22 cellular contexts compared by ENCODE assay signal in genomic region chr1:61426254-61426653, GRCh38.
DNase-seq lines count a peak whose midpoint lies in the region; ATAC-seq and TF ChIP-seq lines count a peak whose summit lies in the region.
"Had no signal": no experiment of that assay in that cellular context is flagged by ENCODE, and none has a peak within 500 bp of the region (broad histone marks: within the 10 kb centered on the region; RNA-seq: fewer than 3 reads in every experiment).

No MANE protein-coding gene starts in this region.

- H3K4me1 ChIP-seq in breast epithelium (peaks cover 0 to 12% of the 10 kb centered on the region in 2 donors), mammary epithelial cell (ENCODE audit: insufficient read depth, low read length) (peaks cover 9% of the 10 kb centered on the region), SJCRH30 (peaks cover 49% of the 10 kb centered on the region), right atrium auricular region (peaks cover 0 to 53% of the 10 kb centered on the region in 2 donors), gastrocnemius medialis (peaks cover 0 to 24% of the 10 kb centered on the region in 2 donors)
- H3K4me1 ChIP-seq: SJSA1 had no signal

- ATAC-seq in gastrocnemius medialis (peak; percentile 46 to 57), GM19351 (IDR thresholded peaks at IDR 0.05; ENCODE audit: unreplicated experiment) (no peak), GM18867 (IDR thresholded peaks at IDR 0.05; ENCODE audit: unreplicated experiment) (no peak)

- no peak overlapping the region for H3K9ac ChIP-seq in mammary epithelial cell (ENCODE audit: insufficient read depth, low read length)

- WGBS in mammary epithelial cell (ENCODE audit: low coverage, missing lambda C conversion rate) = 95% methylated on average over 7 of the region's 12 CpGs

- no peak overlapping the region for H3K4me2 ChIP-seq in mammary epithelial cell (ENCODE audit: insufficient read depth, low read depth, low read length)
- H3K4me2 ChIP-seq: smooth muscle cell had no signal

- intact Hi-C loops in breast epithelium (cut with DNase I; ENCODE audit: low total_unique reads) (no loop called here), mammary epithelial cell (cut with micrococcal nuclease) (no loop called here), gastrocnemius medialis (cut with DNase I; ENCODE audit: low total_unique reads) (no loop called here)

- TF ChIP-seq CTCF in breast epithelium (IDR thresholded peaks at IDR 0.05) (no peak), mammary epithelial cell (conservative IDR thresholded peaks at IDR 0.05 in 1 of 2, IDR thresholded peaks at IDR 0.05 in 1 of 2; ENCODE audit: extremely low read depth in 1 of 2, insufficient read depth in 1 of 2, low read depth in 1 of 2, low read length in 2 of 2) (no peak), right atrium auricular region (IDR thresholded peaks at IDR 0.05) (no peak), gastrocnemius medialis (IDR thresholded peaks at IDR 0.05 in 4 of 5, conservative IDR thresholded peaks at IDR 0.05 in 1 of 5) (no peak)

- DNase-seq in breast epithelium (ENCODE audit: low spot score in 2 of 2) = no peak
- no peak for DNase-seq in mammary epithelial cell
- DNase-seq in SJCRH30 = peak; percentile 15 to 41
- DNase-seq in right atrium auricular region (ENCODE audit: low spot score) = peak; percentile 84
- peak in 1 of 2 donors; percentile 14 for DNase-seq in gastrocnemius medialis
- DNase-seq in NCI-H526 (lab: John Stamatoyannopoulos, UW) = no peak
- DNase-seq: activated effector memory CD4-positive, alpha-beta T cell treated with anti-CD3 and anti-CD28 coated beads, Interleukin-2, amount 50 U/mL, for 16 hours; activated naive CD8-positive, alpha-beta T cell treated with anti-CD3 and anti-CD28 coated beads, Interleukin-2, amount 10 ng/mL, durations not matched to agents 7 days and 5 days; DMS79 treated with DMSO at 0.1 percent for 48 hours; effector CD8-positive, alpha-beta T cell; foreskin melanocyte; islet precursor cell; NCI-H1048; NCI-H187 treated with DMSO at 0.1 percent for 48 hours; NCI-H226; NK-92 treated with Interleukin-12 subunit alpha and Interleukin-12 subunit beta, amount 100 ng/mL, for 24 hours; nucleus accumbens; stimulated activated CD4-positive, alpha-beta T cell treated with anti-CD3 and anti-CD28 coated beads, Interleukin-2, amount 100 ng/mL, for 24 hours had no signal

- no peaks in the 10 kb centered on the region for H3K79me2 ChIP-seq in mammary epithelial cell (ENCODE audit: insufficient read depth, low read length)

- H3K36me3 ChIP-seq in breast epithelium (no peaks in the 10 kb centered on the region), mammary epithelial cell (ENCODE audit: insufficient read depth, low read length) (no peaks in the 10 kb centered on the region), SJCRH30 (no peaks in the 10 kb centered on the region; the same call in 1 of the 2 replicates), right atrium auricular region (peaks cover 7% of the 10 kb centered on the region), gastrocnemius medialis (no peaks in the 10 kb centered on the region)
- H3K36me3 ChIP-seq: SJSA1 had no signal

- H3K4me3 ChIP-seq in breast epithelium (no peak overlapping the region), mammary epithelial cell (replicated peaks in 1 of 3; ENCODE audit: insufficient read depth in 1 of 3, low read depth in 2 of 3, low read length in 3 of 3) (no peak overlapping the region), SJCRH30 (no peak overlapping the region), right atrium auricular region (no peak overlapping the region), gastrocnemius medialis (no peak overlapping the region)
- H3K4me3 ChIP-seq: SJSA1, smooth muscle cell had no signal

- in situ Hi-C loops in mammary epithelial cell (cut with MboI; ENCODE audit: low sequenced_read_pairs in 2 of 2) (loop anchor here in 1 of 2 donors (25.0 kb wide), 1 partner anchor 364 kb away; no protein-coding TSS in a partner anchor), gastrocnemius medialis (cut with MboI; ENCODE audit: low sequenced_read_pairs in 4 of 4) (no loop called here)

- H3K9me3 ChIP-seq in breast epithelium (no peaks in the 10 kb centered on the region), mammary epithelial cell (replicated peaks; ENCODE audit: insufficient read depth, low read length) (no peaks in the 10 kb centered on the region), SJCRH30 (replicated peaks) (no peaks in the 10 kb centered on the region), right atrium auricular region (no peaks in the 10 kb centered on the region), gastrocnemius medialis (no peaks in the 10 kb centered on the region)
- H3K9me3 ChIP-seq: SJSA1 had no signal

- H4K20me1 ChIP-seq in mammary epithelial cell (ENCODE audit: insufficient read depth, low read length) = no peaks in the 10 kb centered on the region

- dilution Hi-C loops in mammary epithelial cell (cut with HindIII; ENCODE audit: low sequenced_read_pairs) = no loop called here

- H2AFZ ChIP-seq in mammary epithelial cell (ENCODE audit: low read depth, low read length) = no peak overlapping the region

- H3K27ac ChIP-seq in breast epithelium (peak overlapping the region; percentile 49 to 66), mammary epithelial cell (ENCODE audit: insufficient read depth, low read depth, low read length) (no peak overlapping the region), SJCRH30 (peak overlapping the region; percentile 98), right atrium auricular region (peak overlapping the region; percentile 62 to 72), gastrocnemius medialis (peak overlapping the region in 3 of 4 donors; percentile 1 to 14 (median 8))
- H3K27ac ChIP-seq: SJSA1 had no signal

- CTCF ChIA-PET in mammary epithelial cell (lab: Charles Lee; ENCODE audit: low non-redundant PET) = no interaction called here

- no peaks in the 10 kb centered on the region for H3K27me3 ChIP-seq in breast epithelium
- H3K27me3 ChIP-seq in mammary epithelial cell (ENCODE audit: insufficient read depth, low read length) = no peaks in the 10 kb centered on the region
- H3K27me3 ChIP-seq in SJCRH30 = no peaks in the 10 kb centered on the region
- no peaks in the 10 kb centered on the region for H3K27me3 ChIP-seq in right atrium auricular region
- H3K27me3 ChIP-seq in gastrocnemius medialis = no peaks in the 10 kb centered on the region
- H3K27me3 ChIP-seq: SJSA1 had no signal

- BruUV-seq in mammary epithelial cell (replicated peaks; lab: Mats Ljungman, UMichigan) = no TSS peak

- TF ChIP-seq POLR2A in breast epithelium (IDR thresholded peaks at IDR 0.05) (no peak), gastrocnemius medialis (IDR thresholded peaks at IDR 0.05) (peak in 1 of 2 donors; percentile 18)

Comparison
In these comparisons a context has a peak if more than half of its experiments do, and no peak if none do; other contexts are left out.
1. DNase-seq: peak in SJCRH30 (2 of 2) and right atrium auricular region (single experiment); none in breast epithelium (0 of 2), mammary epithelial cell (single experiment) and NCI-H526 (0 of 2).
2. ATAC-seq: peak in gastrocnemius medialis (2 of 2); none in GM19351 (single experiment) and GM18867 (single experiment).